Comparison of ENCODE assay signal across 8 cellular contexts in genomic region chr10:91163709-91164474, GRCh38. TPM values are rescaled to one million over a fixed set of nuclear protein-coding genes. Genes with fewer than 3 reads are reported as not detected.
DNase-seq lines count a peak whose midpoint lies in the region; TF ChIP-seq lines count a peak whose summit lies in the region.

No MANE protein-coding gene starts in this region.

- CTCF ChIA-PET in HEK293 (lab: Yijun Ruan, JAX) = interaction anchor here (1.0 kb wide), 1 partner anchor 86 kb away, joined by 3 read pairs; no protein-coding TSS in a partner anchor

- H3K4me1 Mint-ChIP-seq in endothelial cell (ENCODE audit: unreplicated experiment) (peaks cover 34% of the 10 kb centered on the region), mesothelial cell of epicardium (peaks cover 20% of the 10 kb centered on the region)

- no peaks in the 10 kb centered on the region; the same call in 1 of the 2 replicates for H3K4me1 ChIP-seq in HEK293 (ENCODE audit: control insufficient read depth, insufficient read depth, low read length)

- H3K27me3 Mint-ChIP-seq in endothelial cell (ENCODE audit: unreplicated experiment) (peaks cover 9% of the 10 kb centered on the region), mesothelial cell of epicardium (ENCODE audit: low read depth) (peaks cover 58% of the 10 kb centered on the region)

- H3K4me3 ChIP-seq in HEK293 (ENCODE audit: low read depth, low read length) = peak overlapping the region; percentile 78

- DNase-seq in ELR (ENCODE audit: low read depth) = peak; percentile 94
- DNase-seq in NCI-H1436 treated with DMSO at 0.1 percent for 48 hours (lab: John Stamatoyannopoulos, UW) = peak; percentile 3
- DNase-seq in activated CD8-positive, alpha-beta memory T cell treated with anti-CD3 and anti-CD28 coated beads, Interleukin-2, amount 50 U/mL, for 4 hours = peak; percentile 81
- DNase-seq in endothelial cell (ENCODE audit: low spot score) = no peak
- peak in 1 of 2 experiments; percentile 48 for DNase-seq in mesothelial cell of epicardium (ENCODE audit: low spot score in 2 of 2, unreplicated experiment in 2 of 2)
- peak; percentile 74 to 76 for DNase-seq in stimulated activated CD8-positive, alpha-beta memory T cell treated with anti-CD3 and anti-CD28 coated beads, Interleukin-15, amount 100 ng/mL, for 48 hours (ENCODE audit: low read depth in 2 of 2)
- DNase-seq in HuH-7 (ENCODE audit: low spot score) = no peak

- TF ChIP-seq CTCF in HEK293 (tag by site-specific recombination; IDR thresholded peaks at IDR 0.05) (peak; percentile 28; the same call in 1 of the 2 replicates), endothelial cell (IDR thresholded peaks at IDR 0.05; ENCODE audit: unreplicated experiment) (no peak), mesothelial cell of epicardium (IDR thresholded peaks at IDR 0.05; ENCODE audit: unreplicated experiment) (no peak)

- H3K36me3 Mint-ChIP-seq in endothelial cell (ENCODE audit: low read depth, unreplicated experiment) = no peaks in the 10 kb centered on the region
- no peaks in the 10 kb centered on the region for H3K36me3 Mint-ChIP-seq in mesothelial cell of epicardium

- H3K4me3 Mint-ChIP-seq in endothelial cell (ENCODE audit: unreplicated experiment) = peak overlapping the region; percentile 88
- H3K4me3 Mint-ChIP-seq in mesothelial cell of epicardium = peak overlapping the region; percentile 78

- H3K36me3 ChIP-seq in HEK293 (ENCODE audit: control insufficient read depth in 2 of 2, insufficient read depth in 1 of 2, low read length in 2 of 2) = no peaks in the 10 kb centered on the region

- no peaks in the 10 kb centered on the region for H3K9me3 ChIP-seq in HEK293 (ENCODE audit: control insufficient read depth, insufficient read depth, low read depth, low read length)

- H3K27ac ChIP-seq in HEK293 (ENCODE audit: extremely low read depth, low read depth, low read length) = peak overlapping the region; percentile 86

- POLR2A ChIA-PET in HEK293 (lab: Yijun Ruan, JAX) = interaction anchor here (0.6 to 3.0 kb wide), 4 partner anchors 12 to 760 kb away, joined by 3 to 15 read pairs (median 3); partner anchors contain the start of gene BTAF1

- H3K9me3 Mint-ChIP-seq in endothelial cell (ENCODE audit: unreplicated experiment) (no peaks in the 10 kb centered on the region), mesothelial cell of epicardium (no peaks in the 10 kb centered on the region)

- H3K27ac Mint-ChIP-seq in endothelial cell (ENCODE audit: unreplicated experiment) (no peak overlapping the region), mesothelial cell of epicardium (peak overlapping the region; percentile 70)

TF ChIP-seq in HEK293, 187 proteins besides CTCF, POLR2A, EP300 and RAD21 (continues in another document):
- TF ChIP-seq MEIS1 (CRISPR knock-in tag; IDR thresholded peaks at IDR 0.05; ENCODE audit: borderline replicate concordance) (no peak), ZNF76 (tag by site-specific recombination; IDR thresholded peaks at IDR 0.05; ENCODE audit: borderline replicate concordance, low read depth) (0 out of 2 replicates have a peak, but pooled peaks have one; percentile 4), ZNF280C (tag by site-specific recombination; IDR thresholded peaks at IDR 0.05) (no peak), SCRT2 (tag by site-specific recombination; IDR thresholded peaks at IDR 0.05) (peak; percentile 80), ZNF394 (tag by site-specific recombination; IDR thresholded peaks at IDR 0.05; ENCODE audit: borderline replicate concordance) (0 out of 2 replicates have a peak, but pooled peaks have one; percentile 21), ZNF558 (tag by site-specific recombination; IDR thresholded peaks at IDR 0.05) (no peak), ZBTB10 (tag by site-specific recombination; IDR thresholded peaks at IDR 0.05) (peak; percentile 92), KLF10 (tag by site-specific recombination; IDR thresholded peaks at IDR 0.05) (peak; percentile 38; the same call in 1 of the 2 replicates), ZIC2 (tag by site-specific recombination; IDR thresholded peaks at IDR 0.05) (0 out of 2 replicates have a peak, but pooled peaks have one; percentile 16), HOXC10 (CRISPR knock-in tag; IDR thresholded peaks at IDR 0.05) (no peak), ZNF335 (tag by site-specific recombination; conservative IDR thresholded peaks at IDR 0.05) (peak; percentile 85), ZNF544 (tag by site-specific recombination; IDR thresholded peaks at IDR 0.05) (no peak), ZFP69B (tag by site-specific recombination; IDR thresholded peaks at IDR 0.05) (peak; percentile 71; the same call in 1 of the 2 replicates), REPIN1 (tag by site-specific recombination; IDR thresholded peaks at IDR 0.05; ENCODE audit: low read depth) (no peak), ZNF639 (tag by site-specific recombination; IDR thresholded peaks at IDR 0.05) (peak; percentile 43; the same call in 1 of the 2 replicates), BCL6B (tag by site-specific recombination; IDR thresholded peaks at IDR 0.05) (no peak), ZBTB26 (tag by site-specific recombination; optimal IDR thresholded peaks at IDR 0.05) (peak; percentile 86), HOXD13 (CRISPR knock-in tag; IDR thresholded peaks at IDR 0.05; ENCODE audit: borderline replicate concordance) (no peak), ZNF223 (tag by site-specific recombination; IDR thresholded peaks at IDR 0.05) (no peak)

RNA-seq across cellular contexts. Expression of gene PCGF5, which starts 56.6 kb away (rescaled TPM):
- total RNA-seq in endothelial cell (ENCODE audit: unreplicated experiment) = 21.5 TPM
- 11.4 to 13.6 TPM (median 11.6 TPM) in 3 replicates for total RNA-seq in mesothelial cell of epicardium

Comparison
In these comparisons a context has a peak if more than half of its experiments do, and no peak if none do; other contexts are left out.
1. DNase-seq: peak in ELR (single experiment), NCI-H1436 treated with DMSO at 0.1 percent for 48 hours (single experiment), activated CD8-positive, alpha-beta memory T cell treated with anti-CD3 and anti-CD28 coated beads, Interleukin-2, amount 50 U/mL, for 4 hours (single experiment) and stimulated activated CD8-positive, alpha-beta memory T cell treated with anti-CD3 and anti-CD28 coated beads, Interleukin-15, amount 100 ng/mL, for 48 hours (2 of 2); none in endothelial cell (single experiment) and HuH-7 (single experiment).